1 cellular context compared by ENCODE assay signal in the genomic region with DNA sequence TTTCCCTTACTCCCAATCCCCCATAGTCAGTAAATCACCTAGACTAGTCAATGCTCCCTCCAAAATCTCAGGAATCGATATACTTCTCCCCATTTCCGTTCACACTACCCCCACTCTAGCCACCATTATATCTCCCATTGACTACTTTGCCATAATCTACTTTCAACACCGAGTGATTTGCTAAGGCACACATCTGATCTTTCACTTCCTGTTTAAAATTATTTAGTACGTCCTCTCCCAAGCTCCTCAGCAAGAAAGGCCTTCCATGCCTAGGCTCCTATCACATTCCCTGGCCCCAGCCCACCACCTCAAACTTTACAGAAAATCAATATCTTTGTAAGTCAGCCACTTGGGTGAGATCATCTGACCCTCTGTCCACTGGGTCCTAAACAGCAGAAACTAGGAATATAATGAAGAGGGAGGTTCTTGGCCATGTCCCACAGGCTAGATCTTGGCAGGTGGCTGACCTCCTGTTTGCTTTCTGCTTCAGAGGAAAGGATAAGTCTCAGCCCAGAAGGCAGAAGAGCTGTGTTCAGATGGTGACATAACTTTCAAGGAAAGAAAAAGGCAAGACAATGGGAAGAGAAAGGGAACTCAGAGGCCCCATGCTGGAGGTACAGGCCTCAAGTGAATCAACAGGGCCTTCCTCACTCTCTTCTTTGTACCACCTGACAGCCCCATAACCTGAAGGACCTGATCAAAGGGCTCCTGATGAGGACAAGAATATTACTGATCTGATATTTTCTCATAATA.
TF ChIP-seq lines count a peak whose summit lies in the region.

No MANE protein-coding gene starts in this region.

TF ChIP-seq in K562, 482 proteins besides CTCF, POLR2A, EP300 and RAD21 (continued from another document and continues in another):
- TF ChIP-seq, protein P1, sequence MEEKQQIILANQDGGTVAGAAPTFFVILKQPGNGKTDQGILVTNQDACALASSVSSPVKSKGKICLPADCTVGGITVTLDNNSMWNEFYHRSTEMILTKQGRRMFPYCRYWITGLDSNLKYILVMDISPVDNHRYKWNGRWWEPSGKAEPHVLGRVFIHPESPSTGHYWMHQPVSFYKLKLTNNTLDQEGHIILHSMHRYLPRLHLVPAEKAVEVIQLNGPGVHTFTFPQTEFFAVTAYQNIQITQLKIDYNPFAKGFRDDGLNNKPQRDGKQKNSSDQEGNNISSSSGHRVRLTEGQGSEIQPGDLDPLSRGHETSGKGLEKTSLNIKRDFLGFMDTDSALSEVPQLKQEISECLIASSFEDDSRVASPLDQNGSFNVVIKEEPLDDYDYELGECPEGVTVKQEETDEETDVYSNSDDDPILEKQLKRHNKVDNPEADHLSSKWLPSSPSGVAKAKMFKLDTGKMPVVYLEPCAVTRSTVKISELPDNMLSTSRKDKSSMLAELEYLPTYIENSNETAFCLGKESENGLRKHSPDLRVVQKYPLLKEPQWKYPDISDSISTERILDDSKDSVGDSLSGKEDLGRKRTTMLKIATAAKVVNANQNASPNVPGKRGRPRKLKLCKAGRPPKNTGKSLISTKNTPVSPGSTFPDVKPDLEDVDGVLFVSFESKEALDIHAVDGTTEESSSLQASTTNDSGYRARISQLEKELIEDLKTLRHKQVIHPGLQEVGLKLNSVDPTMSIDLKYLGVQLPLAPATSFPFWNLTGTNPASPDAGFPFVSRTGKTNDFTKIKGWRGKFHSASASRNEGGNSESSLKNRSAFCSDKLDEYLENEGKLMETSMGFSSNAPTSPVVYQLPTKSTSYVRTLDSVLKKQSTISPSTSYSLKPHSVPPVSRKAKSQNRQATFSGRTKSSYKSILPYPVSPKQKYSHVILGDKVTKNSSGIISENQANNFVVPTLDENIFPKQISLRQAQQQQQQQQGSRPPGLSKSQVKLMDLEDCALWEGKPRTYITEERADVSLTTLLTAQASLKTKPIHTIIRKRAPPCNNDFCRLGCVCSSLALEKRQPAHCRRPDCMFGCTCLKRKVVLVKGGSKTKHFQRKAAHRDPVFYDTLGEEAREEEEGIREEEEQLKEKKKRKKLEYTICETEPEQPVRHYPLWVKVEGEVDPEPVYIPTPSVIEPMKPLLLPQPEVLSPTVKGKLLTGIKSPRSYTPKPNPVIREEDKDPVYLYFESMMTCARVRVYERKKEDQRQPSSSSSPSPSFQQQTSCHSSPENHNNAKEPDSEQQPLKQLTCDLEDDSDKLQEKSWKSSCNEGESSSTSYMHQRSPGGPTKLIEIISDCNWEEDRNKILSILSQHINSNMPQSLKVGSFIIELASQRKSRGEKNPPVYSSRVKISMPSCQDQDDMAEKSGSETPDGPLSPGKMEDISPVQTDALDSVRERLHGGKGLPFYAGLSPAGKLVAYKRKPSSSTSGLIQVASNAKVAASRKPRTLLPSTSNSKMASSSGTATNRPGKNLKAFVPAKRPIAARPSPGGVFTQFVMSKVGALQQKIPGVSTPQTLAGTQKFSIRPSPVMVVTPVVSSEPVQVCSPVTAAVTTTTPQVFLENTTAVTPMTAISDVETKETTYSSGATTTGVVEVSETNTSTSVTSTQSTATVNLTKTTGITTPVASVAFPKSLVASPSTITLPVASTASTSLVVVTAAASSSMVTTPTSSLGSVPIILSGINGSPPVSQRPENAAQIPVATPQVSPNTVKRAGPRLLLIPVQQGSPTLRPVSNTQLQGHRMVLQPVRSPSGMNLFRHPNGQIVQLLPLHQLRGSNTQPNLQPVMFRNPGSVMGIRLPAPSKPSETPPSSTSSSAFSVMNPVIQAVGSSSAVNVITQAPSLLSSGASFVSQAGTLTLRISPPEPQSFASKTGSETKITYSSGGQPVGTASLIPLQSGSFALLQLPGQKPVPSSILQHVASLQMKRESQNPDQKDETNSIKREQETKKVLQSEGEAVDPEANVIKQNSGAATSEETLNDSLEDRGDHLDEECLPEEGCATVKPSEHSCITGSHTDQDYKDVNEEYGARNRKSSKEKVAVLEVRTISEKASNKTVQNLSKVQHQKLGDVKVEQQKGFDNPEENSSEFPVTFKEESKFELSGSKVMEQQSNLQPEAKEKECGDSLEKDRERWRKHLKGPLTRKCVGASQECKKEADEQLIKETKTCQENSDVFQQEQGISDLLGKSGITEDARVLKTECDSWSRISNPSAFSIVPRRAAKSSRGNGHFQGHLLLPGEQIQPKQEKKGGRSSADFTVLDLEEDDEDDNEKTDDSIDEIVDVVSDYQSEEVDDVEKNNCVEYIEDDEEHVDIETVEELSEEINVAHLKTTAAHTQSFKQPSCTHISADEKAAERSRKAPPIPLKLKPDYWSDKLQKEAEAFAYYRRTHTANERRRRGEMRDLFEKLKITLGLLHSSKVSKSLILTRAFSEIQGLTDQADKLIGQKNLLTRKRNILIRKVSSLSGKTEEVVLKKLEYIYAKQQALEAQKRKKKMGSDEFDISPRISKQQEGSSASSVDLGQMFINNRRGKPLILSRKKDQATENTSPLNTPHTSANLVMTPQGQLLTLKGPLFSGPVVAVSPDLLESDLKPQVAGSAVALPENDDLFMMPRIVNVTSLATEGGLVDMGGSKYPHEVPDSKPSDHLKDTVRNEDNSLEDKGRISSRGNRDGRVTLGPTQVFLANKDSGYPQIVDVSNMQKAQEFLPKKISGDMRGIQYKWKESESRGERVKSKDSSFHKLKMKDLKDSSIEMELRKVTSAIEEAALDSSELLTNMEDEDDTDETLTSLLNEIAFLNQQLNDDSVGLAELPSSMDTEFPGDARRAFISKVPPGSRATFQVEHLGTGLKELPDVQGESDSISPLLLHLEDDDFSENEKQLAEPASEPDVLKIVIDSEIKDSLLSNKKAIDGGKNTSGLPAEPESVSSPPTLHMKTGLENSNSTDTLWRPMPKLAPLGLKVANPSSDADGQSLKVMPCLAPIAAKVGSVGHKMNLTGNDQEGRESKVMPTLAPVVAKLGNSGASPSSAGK (IDR thresholded peaks at IDR 0.05): peak; percentile 66
- TF ChIP-seq PTTG1 (tag; IDR thresholded peaks at IDR 0.05; ENCODE audit: low read depth) (0 out of 2 replicates have a peak, but pooled peaks have one; percentile 35), ZNF277 (CRISPR knock-in tag; IDR thresholded peaks at IDR 0.05; ENCODE audit: borderline replicate concordance) (no peak), ZFX (CRISPR knock-in tag; IDR thresholded peaks at IDR 0.05) (peak; percentile 47), ZNF134 (CRISPR knock-in tag; conservative IDR thresholded peaks at IDR 0.05) (0 out of 2 replicates have a peak, but pooled peaks have one; percentile 14), NCOR1 (IDR thresholded peaks at IDR 0.05) (no peak), HDAC3 (IDR thresholded peaks at IDR 0.05; ENCODE audit: borderline replicate concordance, partially characterized antibody) (no peak), YY1 (IDR thresholded peaks at IDR 0.05; ENCODE audit: borderline replicate concordance in 1 of 3, control insufficient read depth in 1 of 3, extremely low read depth in 1 of 3, insufficient read depth in 3 of 3, insufficient read length in 1 of 3, insufficient replicate concordance in 2 of 3, low read depth in 1 of 3, low read length in 2 of 3) (no peak), USF1 (CRISPR knock-in tag; IDR thresholded peaks at IDR 0.05) (no peak), NR2C1 (IDR thresholded peaks at IDR 0.05) (no peak), NR2C1 (tag; IDR thresholded peaks at IDR 0.05) (0 out of 2 replicates have a peak, but pooled peaks have one; percentile 8), NEUROD1 (IDR thresholded peaks at IDR 0.05; ENCODE audit: borderline replicate concordance, low read depth, low read length, partially characterized antibody) (no peak), JUND (IDR thresholded peaks at IDR 0.05; ENCODE audit: borderline replicate concordance, low read depth, low read length) (0 out of 2 replicates have a peak, but pooled peaks have one; percentile 31), JUND (tag; IDR thresholded peaks at IDR 0.05; ENCODE audit: borderline replicate concordance, low read depth, low read length) (no peak; the same call in 2 of the 3 replicates), MCM5 (IDR thresholded peaks at IDR 0.05; ENCODE audit: low read depth) (no peak), ZNF583 (CRISPR knock-in tag; IDR thresholded peaks at IDR 0.05) (0 out of 2 replicates have a peak, but pooled peaks have one; percentile 23), L3MBTL2 (IDR thresholded peaks at IDR 0.05) (peak; percentile 61; the same call in 1 of the 2 replicates), NR4A1 (CRISPR knock-in tag; IDR thresholded peaks at IDR 0.05) (no peak), NR4A1 (tag; IDR thresholded peaks at IDR 0.05) (peak; percentile 64; the same call in 1 of the 2 replicates), ZNF75A (CRISPR knock-in tag; IDR thresholded peaks at IDR 0.05) (peak; percentile 15; the same call in 1 of the 2 replicates), TAF9B (IDR thresholded peaks at IDR 0.05; ENCODE audit: partially characterized antibody) (peak; percentile 5), HDAC2 (IDR thresholded peaks at IDR 0.05) (no peak), ZNF316 (IDR thresholded peaks at IDR 0.05) (no peak), NR2C2 (CRISPR knock-in tag; IDR thresholded peaks at IDR 0.05) (no peak), NR2C2 (tag; IDR thresholded peaks at IDR 0.05) (peak; percentile 34), SMC3 (conservative IDR thresholded peaks at IDR 0.05; ENCODE audit: insufficient read depth, low read depth, low read length) (no peak), EHMT2 (IDR thresholded peaks at IDR 0.05) (peak; percentile 75), CXXC5 (CRISPR knock-in tag; IDR thresholded peaks at IDR 0.05) (peak; percentile 30; the same call in 1 of the 2 replicates), DMBX1 (CRISPR knock-in tag; IDR thresholded peaks at IDR 0.05; ENCODE audit: borderline replicate concordance) (peak; percentile 76), CCNT2 (IDR thresholded peaks at IDR 0.05; ENCODE audit: borderline replicate concordance, extremely low read depth, insufficient read length, low read depth, low read length) (no peak), HINFP (tag; conservative IDR thresholded peaks at IDR 0.05; ENCODE audit: low read depth) (peak; percentile 11; the same call in 1 of the 2 replicates), SMARCC2 (IDR thresholded peaks at IDR 0.05; ENCODE audit: low read depth) (no peak), ZNF197 (CRISPR knock-in tag; IDR thresholded peaks at IDR 0.05; ENCODE audit: low read depth) (peak; percentile 57; the same call in 1 of the 2 replicates), HDAC8 (tag; IDR thresholded peaks at IDR 0.05) (peak; percentile 71; the same call in 1 of the 2 replicates), ETV1 (tag; conservative IDR thresholded peaks at IDR 0.05; ENCODE audit: low read depth) (peak; percentile 50; the same call in 1 of the 2 replicates), EGR1 (conservative IDR thresholded peaks at IDR 0.05) (no peak), PBX2 (CRISPR knock-in tag; IDR thresholded peaks at IDR 0.05; ENCODE audit: low read depth) (no peak), PBX2 (tag; conservative IDR thresholded peaks at IDR 0.05; ENCODE audit: low read depth) (peak; percentile 61)
- TF ChIP-seq, protein P2, sequence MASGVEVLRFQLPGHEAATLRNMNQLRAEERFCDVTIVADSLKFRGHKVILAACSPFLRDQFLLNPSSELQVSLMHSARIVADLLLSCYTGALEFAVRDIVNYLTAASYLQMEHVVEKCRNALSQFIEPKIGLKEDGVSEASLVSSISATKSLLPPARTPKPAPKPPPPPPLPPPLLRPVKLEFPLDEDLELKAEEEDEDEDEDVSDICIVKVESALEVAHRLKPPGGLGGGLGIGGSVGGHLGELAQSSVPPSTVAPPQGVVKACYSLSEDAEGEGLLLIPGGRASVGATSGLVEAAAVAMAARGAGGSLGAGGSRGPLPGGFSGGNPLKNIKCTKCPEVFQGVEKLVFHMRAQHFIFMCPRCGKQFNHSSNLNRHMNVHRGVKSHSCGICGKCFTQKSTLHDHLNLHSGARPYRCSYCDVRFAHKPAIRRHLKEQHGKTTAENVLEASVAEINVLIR (CRISPR knock-in tag; IDR thresholded peaks at IDR 0.05): no peak
